Comparison of ENCODE assay signal across 25 cellular contexts in genomic region chr4:8168832-8169598, GRCh38.
"Had no signal": no experiment of that assay in that cellular context is flagged by ENCODE, and none has a peak within 500 bp of the region (broad histone marks: within the 10 kb centered on the region; RNA-seq: fewer than 3 reads in every experiment).

No MANE protein-coding gene starts in this region.

- H3K27ac ChIP-seq: epithelial cell of prostate, foreskin keratinocyte, lower lobe of right lung, pancreas, skin epidermis, testis, tibial artery had no signal

- FAIRE-seq: colon, pancreas had no signal

- H3K4me3 ChIP-seq: dorsolateral prefrontal cortex, lower lobe of right lung, pancreas, skin epidermis, spleen, testis, tibial artery had no signal

- H3K27me3 ChIP-seq: dorsolateral prefrontal cortex, pancreas, spleen, testis had no signal

- H3K9me3 ChIP-seq: pancreas, testis had no signal

- H3K36me3 ChIP-seq: lower lobe of right lung, pancreas, spleen, tibial artery had no signal

- DNase-seq: dorsolateral prefrontal cortex; effector CD4-positive, alpha-beta T cell; foreskin keratinocyte; hypothalamus; immature natural killer cell; islet precursor cell; kidney glomerular epithelial cell; left colon; left ventricle myocardium superior; lower lobe of right lung; naive thymus-derived CD8-positive, alpha-beta T cell; nephron progenitor cell; occipital lobe; pancreas; spleen; stimulated activated CD4-positive, alpha-beta T cell treated with anti-CD3 and anti-CD28 coated beads, Interleukin-4, amount 100 ng/mL, for 4 hours; stimulated activated naive CD8-positive, alpha-beta T cell treated with anti-CD3 and anti-CD28 coated beads, Interleukin-15, Interleukin-2, amounts not matched to agents 100 U/mL and 50 U/mL, for 24 hours; substantia nigra; testis; tibial artery had no signal

- H3K4me1 ChIP-seq: pancreas, tibial artery had no signal

- ATAC-seq: foreskin keratinocyte; left colon; left ventricle myocardium superior; lower lobe of right lung; naive thymus-derived CD8-positive, alpha-beta T cell; pancreas; sciatic nerve; stimulated activated memory B cell treated with anti-CD40 and anti-IgM and Interleukin-4, amounts not matched to agents 10 μg/mL and 1 μg/mL and 100 μg/mL, for 72 hours; stimulated activated naive CD8-positive, alpha-beta T cell treated with anti-CD3 and anti-CD28 coated beads, Interleukin-15, Interleukin-2, amounts not matched to agents 100 U/mL and 50 U/mL, for 24 hours had no signal
